Comparison of ENCODE assay signal across 19 cellular contexts in the genomic region with DNA sequence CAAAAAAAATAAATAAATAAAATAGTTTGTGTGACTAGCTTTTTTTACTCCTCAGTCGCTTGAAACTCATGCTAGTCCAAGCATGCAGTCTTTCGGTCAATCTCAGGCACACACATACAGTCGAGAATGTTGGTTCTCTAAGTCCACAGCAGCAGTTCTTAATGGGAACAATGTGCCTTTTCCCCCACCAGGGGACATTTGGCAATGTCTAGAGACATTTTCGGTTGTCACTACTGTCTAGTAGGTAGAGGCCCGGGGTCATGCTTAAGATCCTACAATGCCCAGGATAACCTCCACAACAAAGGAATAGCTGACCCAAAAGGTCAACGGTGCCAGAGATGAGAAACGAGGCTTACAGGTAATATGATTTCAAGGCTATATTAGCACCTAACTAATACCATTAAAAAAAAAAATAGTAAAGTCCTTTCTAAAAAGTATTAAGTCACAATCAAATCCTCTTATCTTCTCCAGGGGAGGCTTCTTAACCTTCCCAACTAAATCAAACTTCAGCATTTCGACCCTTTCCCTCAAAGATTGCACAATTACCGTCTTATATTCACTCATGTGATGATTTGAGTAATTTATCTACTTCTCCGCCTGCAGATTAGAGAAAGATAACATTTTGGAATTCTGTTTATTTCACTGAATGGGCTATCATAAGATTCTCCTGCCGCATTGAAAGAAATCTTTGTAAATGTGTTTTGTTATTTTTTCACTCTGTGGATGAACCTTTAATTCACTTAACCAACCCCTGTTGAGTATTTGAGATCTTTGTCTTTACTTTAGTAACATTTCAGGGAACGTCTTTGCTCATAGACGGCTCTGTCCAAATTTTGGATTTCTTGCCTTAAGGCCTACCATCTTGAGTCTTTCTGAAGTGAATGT. TPM values are rescaled to one million over a fixed set of nuclear protein-coding genes. Genes with fewer than 3 reads are reported as not detected.
A peak's percentile ranks its signal among the peaks of the same experiment; 100 is the strongest.
DNase-seq lines count a peak whose midpoint lies in the region; ATAC-seq and TF ChIP-seq lines count a peak whose summit lies in the region.
"Had no signal": no experiment of that assay in that cellular context is flagged by ENCODE, and none has a peak within 500 bp of the region (broad histone marks: within the 10 kb centered on the region; RNA-seq: fewer than 3 reads in every experiment).

No MANE protein-coding gene starts in this region.

- peak overlapping the region; percentile 33 for H2BK5ac ChIP-seq in IMR-90 (ENCODE audit: low read depth, low read length, poor library complexity, severe bottlenecking)

- TF ChIP-seq RAD21 in IMR-90 (IDR thresholded peaks at IDR 0.05; ENCODE audit: low read length) = no peak

- H3K23ac ChIP-seq in IMR-90 (ENCODE audit: low read depth, low read length) = no peak overlapping the region

- no peak overlapping the region for H3K27ac ChIP-seq in IMR-90 (ENCODE audit: insufficient read depth, low read length)
- H3K27ac ChIP-seq in brain microvascular endothelial cell = no peak overlapping the region
- H3K27ac ChIP-seq: heart right ventricle, sigmoid colon, thoracic aorta had no signal

- no peak overlapping the region for H3K14ac ChIP-seq in IMR-90 (replicated peaks; ENCODE audit: low read depth, low read length)

- no peak overlapping the region for H3K9ac ChIP-seq in IMR-90 (ENCODE audit: low read depth, low read length)

- H3K9me1 ChIP-seq in IMR-90 (ENCODE audit: insufficient read depth, low read length) = no peaks in the 10 kb centered on the region

- in situ Hi-C loops in IMR-90 (cut with MboI; ENCODE audit: low sequenced_read_pairs) (no loop called here), brain microvascular endothelial cell (cut with HindIII; ENCODE audit: low pct_ligation_motif_present, low sequenced_read_pairs) (no loop called here)

- H2BK120ac ChIP-seq in IMR-90 (ENCODE audit: low read depth, low read length) = no peak overlapping the region

- TF ChIP-seq CTCF in IMR-90 (conservative IDR thresholded peaks at IDR 0.05; ENCODE audit: low read depth, low read length) (no peak), brain microvascular endothelial cell (IDR thresholded peaks at IDR 0.05; ENCODE audit: low read depth, low read length, missing control alignments) (peak; percentile 27)

- no peak overlapping the region for H2BK20ac ChIP-seq in IMR-90 (ENCODE audit: low read depth, low read length)

- no peak overlapping the region for H3K56ac ChIP-seq in IMR-90 (ENCODE audit: extremely low read depth, insufficient read depth, low read length)

- no peaks in the 10 kb centered on the region for H3K79me1 ChIP-seq in IMR-90 (ENCODE audit: low read depth in 1 of 2, low read length in 2 of 2)

- H3K36me3 ChIP-seq in IMR-90 (ENCODE audit: control insufficient read depth, insufficient read depth, low read length) (no peaks in the 10 kb centered on the region), brain microvascular endothelial cell (replicated peaks) (no peaks in the 10 kb centered on the region)
- H3K36me3 ChIP-seq: heart right ventricle, sigmoid colon, thoracic aorta had no signal

- H2AK9ac ChIP-seq in IMR-90 (replicated peaks; ENCODE audit: low read depth, low read length, poor library complexity) = no peak overlapping the region

- H3K4me3 ChIP-seq in IMR-90 (ENCODE audit: insufficient read depth, low read depth, low read length) (no peak overlapping the region), brain microvascular endothelial cell (ENCODE audit: low read depth, low read length) (no peak overlapping the region)
- H3K4me3 ChIP-seq: GM12878, heart right ventricle, sigmoid colon, thoracic aorta had no signal

- no peak overlapping the region for H2AFZ ChIP-seq in IMR-90 (replicated peaks; ENCODE audit: low read length, poor library complexity)

- DNase-seq in DMS114 treated with DMSO at 0.1 percent for 48 hours (lab: John Stamatoyannopoulos, UW; ENCODE audit: unreplicated experiment) (peak; percentile 86), IMR-90 (no peak), brain microvascular endothelial cell (no peak), islet precursor cell (peak; percentile 66), hypothalamus (lab: John Stamatoyannopoulos, UW) (no peak), erythroblast (lab: John Stamatoyannopoulos, UW) (no peak), midbrain (lab: John Stamatoyannopoulos, UW) (no peak)
- no peak for DNase-seq in stimulated activated naive CD4-positive, alpha-beta T cell (lab: John Stamatoyannopoulos, UW)
- DNase-seq: activated CD4-positive, alpha-beta T cell treated with anti-CD3 and anti-CD28 coated beads for 36 hours; CD4-positive, CD25-positive, alpha-beta regulatory T cell; heart right ventricle; NCI-H1092 treated with DMSO at 0.1 percent for 48 hours; NCI-H2081; NCI-H446; sigmoid colon; SW 1271 had no signal

- 0 out of 2 replicates have a peak, but pooled peaks cover 2% of the 10 kb centered on the region for H3K4me1 ChIP-seq in IMR-90 (ENCODE audit: control insufficient read depth, insufficient read depth, low read length)
- H3K4me1 ChIP-seq: heart right ventricle, sigmoid colon had no signal

- TF ChIP-seq POLR2A in IMR-90 (IDR thresholded peaks at IDR 0.05; ENCODE audit: low read depth, low read length) = no peak
- TF ChIP-seq POLR2A in erythroblast (IDR thresholded peaks at IDR 0.05; ENCODE audit: low read length) = no peak

- H3K4me2 ChIP-seq in IMR-90 (ENCODE audit: low read depth, low read length) = no peak overlapping the region

- H3K4ac ChIP-seq in IMR-90 (ENCODE audit: low read depth, low read length) = no peak overlapping the region

- H4K91ac ChIP-seq in IMR-90 (ENCODE audit: insufficient read depth, low read depth, low read length) = no peak overlapping the region

- H4K5ac ChIP-seq in IMR-90 (ENCODE audit: low read depth, low read length) = no peak overlapping the region

- no peak overlapping the region for H2AK5ac ChIP-seq in IMR-90 (ENCODE audit: low read depth, low read length)

- POLR2A ChIA-PET in IMR-90 (lab: Charles Lee; ENCODE audit: unreplicated experiment) = no interaction called here

- CTCF ChIA-PET in IMR-90 (lab: Yijun Ruan, JAX) = interaction anchor here (0.6 kb wide), 1 partner anchor 238 kb away, joined by 4 read pairs; no protein-coding TSS in a partner anchor

- dilution Hi-C loops in IMR-90 (cut with HindIII; ENCODE audit: low sequenced_read_pairs, unreplicated experiment) = no loop called here

- no peaks in the 10 kb centered on the region for H4K20me1 ChIP-seq in IMR-90 (ENCODE audit: insufficient read depth, low read length)

- ATAC-seq in IMR-90 (ENCODE audit: low read depth) = no peak
- ATAC-seq: activated CD4-positive, alpha-beta T cell treated with anti-CD3 and anti-CD28 coated beads for 36 hours; GM12878; heart right ventricle had no signal

- H3K27me3 ChIP-seq in IMR-90 (ENCODE audit: control insufficient read depth, insufficient read depth, low read length) (0 out of 2 replicates have a peak, but pooled peaks cover 2% of the 10 kb centered on the region), brain microvascular endothelial cell (replicated peaks) (no peaks in the 10 kb centered on the region)
- H3K27me3 ChIP-seq: sigmoid colon had no signal

- H3K9me3 ChIP-seq in IMR-90 (ENCODE audit: control insufficient read depth, insufficient read depth, low read length) = no peaks in the 10 kb centered on the region
- H3K9me3 ChIP-seq: heart right ventricle, sigmoid colon, thoracic aorta had no signal

- intact Hi-C loops in IMR-90 (cut with micrococcal nuclease) = no loop called here

- no TSS peak for BruUV-seq in IMR-90 (replicated peaks; lab: Mats Ljungman, UMichigan)

- H2BK15ac ChIP-seq in IMR-90 (ENCODE audit: low read depth, low read length) = no peak overlapping the region

- H3K18ac ChIP-seq in IMR-90 (ENCODE audit: low read depth, low read length) = peak overlapping the region; percentile 83; the same call in 1 of the 2 replicates

- WGBS in IMR-90 (ENCODE audit: extremely low coverage in 2 of 2, insufficient read length in 1 of 2), 2 experiments = 80% methylated on average over 1 of the region's 13 CpGs; no CpG with 5 or more reads in 1 of the 2 experiments

- no peak overlapping the region; a peak in 1 of 4 replicates for H4K8ac ChIP-seq in IMR-90 (ENCODE audit: low read depth in 2 of 2, low read length in 2 of 2)

TF ChIP-seq in IMR-90, 13 proteins besides CTCF, POLR2A, EP300 and RAD21:
- TF ChIP-seq CEBPB (IDR thresholded peaks at IDR 0.05; ENCODE audit: low read depth, low read length) = peak; percentile 59
- no peak for TF ChIP-seq MAZ (IDR thresholded peaks at IDR 0.05; ENCODE audit: borderline replicate concordance, low read depth, low read length)

RNA-seq across cellular contexts. Expression of a gene that starts 8.1 kb away (rescaled TPM):
- not detected in 2 replicates for total RNA-seq in IMR-90 (2012; rRNA removed)
- 0.03 TPM in 1 of 2 replicates, not detected in the other for polyA plus RNA-seq in IMR-90 (2012; rRNA removed)
- polyA plus RNA-seq in IMR-90 (2012; cell fraction: cytosol; rRNA removed) = 0.01 and 0.03 TPM in 2 replicates
- polyA plus RNA-seq in IMR-90 (2012; cell fraction: nucleus; rRNA removed; ENCODE audit: low replicate concordance) = 0.26 and 0.38 TPM in 2 replicates
- total RNA-seq: CD4-positive, CD25-positive, alpha-beta regulatory T cell; LHCN-M2; thoracic aorta had no signal
- polyA plus RNA-seq: CD4-positive, CD25-positive, alpha-beta regulatory T cell had no signal

RNA-seq across cellular contexts. Expression of a gene that starts 42.2 kb away (rescaled TPM):
- total RNA-seq in IMR-90 (2012; rRNA removed) = 22.4 and 23.3 TPM in 2 replicates
- polyA plus RNA-seq in IMR-90 (2012; rRNA removed) = 10.4 and 10.6 TPM in 2 replicates
- 5.8 and 7.8 TPM in 2 replicates for polyA plus RNA-seq in IMR-90 (2012; cell fraction: cytosol; rRNA removed)
- 6.6 and 12.1 TPM in 2 replicates for polyA plus RNA-seq in IMR-90 (2012; cell fraction: nucleus; rRNA removed; ENCODE audit: low replicate concordance)

Comparison
In these comparisons a context has a peak if more than half of its experiments do, and no peak if none do; other contexts are left out.
1. DNase-seq: peak in DMS114 treated with DMSO at 0.1 percent for 48 hours (single experiment) and islet precursor cell (single experiment); none in IMR-90 (single experiment), brain microvascular endothelial cell (single experiment), stimulated activated naive CD4-positive, alpha-beta T cell (0 of 6), hypothalamus (0 of 51), erythroblast (0 of 2) and midbrain (single experiment).